ENCODE assay signal across 10 cellular contexts in genomic region chr13:44484562-44485164, GRCh38.
A peak's percentile ranks its signal among the peaks of the same experiment; 100 is the strongest.
DNase-seq lines count a peak whose midpoint lies in the region; ATAC-seq, FAIRE-seq and TF ChIP-seq lines count a peak whose summit lies in the region.
"Had no signal": no experiment of that assay in that cellular context is flagged by ENCODE, and none has a peak within 500 bp of the region (broad histone marks: within the 10 kb centered on the region; RNA-seq: fewer than 3 reads in every experiment).

No MANE protein-coding gene starts in this region.

- H3K36me3 Mint-ChIP-seq in naive B cell = no peaks in the 10 kb centered on the region
- H3K36me3 Mint-ChIP-seq in type B pancreatic cell = peaks cover under 1% of the 10 kb centered on the region

- H3K27ac ChIP-seq in VCaP (peak overlapping the region; percentile 29), colonic mucosa (no peak overlapping the region)
- H3K27ac ChIP-seq: WERI-Rb-1 had no signal

- H3K9me3 ChIP-seq in colonic mucosa = no peaks in the 10 kb centered on the region

- H3K4me1 Mint-ChIP-seq in naive B cell (peaks cover 21 to 34% (median 22%) of the 10 kb centered on the region in 3 donors), type B pancreatic cell (ENCODE audit: unreplicated experiment) (peaks cover 1% of the 10 kb centered on the region)

- TF ChIP-seq CTCF in VCaP (conservative IDR thresholded peaks at IDR 0.05) (no peak), colonic mucosa (IDR thresholded peaks at IDR 0.05) (no peak), type B pancreatic cell (conservative IDR thresholded peaks at IDR 0.05) (no peak)

- peak; percentile 56 for FAIRE-seq in GM12891 (lab: Jason Lieb, UNC)

- no peak for DNase-seq in GM12891 (ENCODE audit: insufficient read length, low spot score)
- no peak for DNase-seq in naive B cell
- DNase-seq in colonic mucosa = no peak
- no peak for DNase-seq in type B pancreatic cell (ENCODE audit: extremely low spot score, unreplicated experiment)
- DNase-seq in UCSD-AML1 (lab: John Stamatoyannopoulos, UW; ENCODE audit: unreplicated experiment) = no peak
- DNase-seq: NCI-H1436 treated with DMSO at 0.1 percent for 48 hours; stimulated activated CD4-positive, alpha-beta T cell treated with anti-CD3 and anti-CD28 coated beads, Interleukin-12 subunit alpha, Interleukin-12 subunit beta, amount 100 ng/mL, for 4 hours; WERI-Rb-1 had no signal

- no peaks in the 10 kb centered on the region for H3K9me3 Mint-ChIP-seq in naive B cell
- peaks cover under 1% of the 10 kb centered on the region for H3K9me3 Mint-ChIP-seq in type B pancreatic cell

- ATAC-seq in GM21528 (IDR thresholded peaks at IDR 0.05; ENCODE audit: low FRiP score, unreplicated experiment) (peak; percentile 53), naive B cell (ENCODE audit: low read depth in 2 of 2) (peak; percentile 56 to 66)

- H3K27me3 ChIP-seq in colonic mucosa = no peaks in the 10 kb centered on the region

- intact Hi-C loops in colonic mucosa (cut with DNase I) = loop anchor here (2.0 to 10.0 kb wide), 3 partner anchors 90 to 486 kb away; partner anchors contain the start of gene TSC22D1

- no peak overlapping the region for H3K9ac ChIP-seq in colonic mucosa (ENCODE audit: low read depth in 2 of 2, low read length in 2 of 2)

- H3K4me3 Mint-ChIP-seq in naive B cell = peak overlapping the region; percentile 37 to 81 (median 62)
- no peak overlapping the region for H3K4me3 Mint-ChIP-seq in type B pancreatic cell

- H3K4me1 ChIP-seq in colonic mucosa = no peaks in the 10 kb centered on the region

- H3K27ac Mint-ChIP-seq in naive B cell = peak overlapping the region; percentile 3 to 84 (median 56)
- no peak overlapping the region for H3K27ac Mint-ChIP-seq in type B pancreatic cell

- H3K4me3 ChIP-seq in colonic mucosa = no peak overlapping the region

- no peaks in the 10 kb centered on the region for H3K27me3 Mint-ChIP-seq in naive B cell
- H3K27me3 Mint-ChIP-seq in type B pancreatic cell = no peaks in the 10 kb centered on the region

- no peaks in the 10 kb centered on the region for H3K36me3 ChIP-seq in colonic mucosa
- H3K36me3 ChIP-seq: WERI-Rb-1 had no signal

- no peak for TF ChIP-seq POLR2A in GM12891 (IDR thresholded peaks at IDR 0.05; ENCODE audit: low read depth, low read length)

TF ChIP-seq in GM12891, 5 proteins besides CTCF, POLR2A, EP300 and RAD21:
- TF ChIP-seq POU2F2 (IDR thresholded peaks at IDR 0.05; ENCODE audit: low read depth, low read length) = no peak
